12 cellular contexts compared by ENCODE assay signal in the genomic region with DNA sequence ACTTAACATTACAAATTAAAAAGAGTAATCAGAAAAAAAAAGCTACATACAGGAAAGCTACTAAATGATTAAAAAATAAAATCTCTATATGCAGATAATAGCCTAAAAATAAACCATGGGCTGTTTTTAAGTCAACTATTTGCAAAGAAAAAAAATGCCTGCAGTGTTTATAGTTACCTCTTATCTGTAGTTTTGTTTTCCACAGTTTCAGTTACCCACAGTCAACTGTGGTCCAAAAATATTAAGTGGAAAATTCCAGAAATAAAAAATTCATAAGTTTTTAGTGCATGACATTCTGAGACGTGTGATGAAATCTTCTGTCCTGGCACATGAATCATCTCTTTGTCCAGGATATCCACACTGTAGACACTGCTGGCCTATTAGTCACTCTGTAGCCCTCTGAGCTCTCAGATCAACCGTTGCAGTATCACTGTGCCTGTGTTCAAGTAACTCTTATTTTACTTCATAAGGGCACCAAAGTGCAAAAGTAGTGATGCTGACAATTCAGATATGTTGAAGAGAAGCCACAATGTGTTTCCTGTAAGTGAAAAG. TPM values are rescaled to one million over a fixed set of nuclear protein-coding genes. Genes with fewer than 3 reads are reported as not detected.
DNase-seq lines count a peak whose midpoint lies in the region; ATAC-seq and TF ChIP-seq lines count a peak whose summit lies in the region.
"Had no signal": no experiment of that assay in that cellular context is flagged by ENCODE, and none has a peak within 500 bp of the region (broad histone marks: within the 10 kb centered on the region; RNA-seq: fewer than 3 reads in every experiment).

No MANE protein-coding gene starts in this region.

- peaks cover 22% of the 10 kb centered on the region for H3K4me1 ChIP-seq in adipocyte (ENCODE audit: control insufficient read depth, insufficient read depth, low read length)
- H3K4me1 ChIP-seq in heart right ventricle = peaks cover 0 to 21% (median 6%) of the 10 kb centered on the region in 9 donors
- no peaks in the 10 kb centered on the region for H3K4me1 ChIP-seq in skeletal muscle tissue (ENCODE audit: control insufficient read depth in 3 of 3, insufficient read depth in 3 of 3, low read length in 3 of 3)

- TF ChIP-seq CTCF in heart right ventricle (IDR thresholded peaks at IDR 0.05) = no peak
- TF ChIP-seq CTCF in endothelial cell (IDR thresholded peaks at IDR 0.05; ENCODE audit: unreplicated experiment) = no peak

- peak; percentile 70 to 94 (median 84) for ATAC-seq in heart right ventricle
- no peak for ATAC-seq in natural killer cell treated with Interleukin-12 subunit alpha and Interleukin-12 subunit beta and Interleukin-15 and Interleukin-18, amount 100 ng/mL, for 72 hours

- H3K27me3 ChIP-seq in adipocyte (replicated peaks; ENCODE audit: control insufficient read depth, insufficient read depth, low read length) (no peaks in the 10 kb centered on the region), heart right ventricle (no peaks in the 10 kb centered on the region), skeletal muscle tissue (ENCODE audit: control insufficient read depth in 3 of 3, insufficient read depth in 3 of 3, low read length in 3 of 3) (no peaks in the 10 kb centered on the region)
- H3K27me3 ChIP-seq: cardiac muscle cell had no signal

- peak; percentile 78 for DNase-seq in HPDE6-E6E7 (ENCODE audit: extremely low spot score)
- DNase-seq in adipocyte (ENCODE audit: low read depth) = peak; percentile 90
- no peak for DNase-seq in heart right ventricle
- DNase-seq in activated naive CD4-positive, alpha-beta T cell treated with Interleukin-2 at 50 U/mL for 16 hours = no peak
- no peak for DNase-seq in natural killer cell treated with Interleukin-12 subunit alpha and Interleukin-12 subunit beta and Interleukin-15 and Interleukin-18, amount 100 ng/mL, for 72 hours (ENCODE audit: low spot score)
- no peak for DNase-seq in NCI-H2029 (lab: John Stamatoyannopoulos, UW)
- no peak for DNase-seq in endothelial cell (ENCODE audit: low spot score)
- DNase-seq: mesendoderm, NCI-H2171 had no signal

- H3K9me3 ChIP-seq in adipocyte (ENCODE audit: control insufficient read depth, low read length) (no peaks in the 10 kb centered on the region), heart right ventricle (no peaks in the 10 kb centered on the region), skeletal muscle tissue (ENCODE audit: control insufficient read depth in 3 of 3, low read length in 3 of 3) (no peaks in the 10 kb centered on the region)

- H3K27ac ChIP-seq in heart right ventricle (peak overlapping the region in 6 of 10 donors; percentile 9 to 62 (median 46)), skeletal muscle tissue (ENCODE audit: low read depth, low read length) (peak overlapping the region; percentile 7)
- H3K27ac ChIP-seq: cardiac muscle cell, VCaP had no signal

- H3K27me3 Mint-ChIP-seq in natural killer cell treated with Interleukin-12 subunit alpha and Interleukin-12 subunit beta and Interleukin-15 and Interleukin-18, amount 100 ng/mL, for 72 hours = no peaks in the 10 kb centered on the region
- H3K27me3 Mint-ChIP-seq in endothelial cell (ENCODE audit: unreplicated experiment) = peaks cover 6% of the 10 kb centered on the region

- H3K36me3 Mint-ChIP-seq in natural killer cell treated with Interleukin-12 subunit alpha and Interleukin-12 subunit beta and Interleukin-15 and Interleukin-18, amount 100 ng/mL, for 72 hours = no peaks in the 10 kb centered on the region
- H3K36me3 Mint-ChIP-seq in endothelial cell (ENCODE audit: low read depth, unreplicated experiment) = peaks cover 4% of the 10 kb centered on the region

- 36 to 49% methylated on average over 2 of the region's 2 CpGs for WGBS in heart right ventricle, 2 donors

- H3K9me3 Mint-ChIP-seq in natural killer cell treated with Interleukin-12 subunit alpha and Interleukin-12 subunit beta and Interleukin-15 and Interleukin-18, amount 100 ng/mL, for 72 hours = no peaks in the 10 kb centered on the region
- H3K9me3 Mint-ChIP-seq in endothelial cell (ENCODE audit: unreplicated experiment) = no peaks in the 10 kb centered on the region

- H3K4me1 Mint-ChIP-seq in natural killer cell treated with Interleukin-12 subunit alpha and Interleukin-12 subunit beta and Interleukin-15 and Interleukin-18, amount 100 ng/mL, for 72 hours (ENCODE audit: low read depth in 2 of 2) = peaks cover 0 to 3% of the 10 kb centered on the region in 2 donors
- peaks cover 4% of the 10 kb centered on the region for H3K4me1 Mint-ChIP-seq in endothelial cell (ENCODE audit: unreplicated experiment)

- H3K4me3 ChIP-seq in adipocyte (ENCODE audit: low read length) (peak overlapping the region; percentile 26), heart right ventricle (no peak overlapping the region), skeletal muscle tissue (ENCODE audit: low read length in 3 of 3) (no peak overlapping the region)
- H3K4me3 ChIP-seq: cardiac muscle cell had no signal

- H3K36me3 ChIP-seq in adipocyte (ENCODE audit: control insufficient read depth, insufficient read depth, low read length, severe bottlenecking) (no peaks in the 10 kb centered on the region), heart right ventricle (peaks cover 0 to 5% (median 0%) of the 10 kb centered on the region in 9 donors), skeletal muscle tissue (ENCODE audit: control insufficient read depth in 3 of 3, insufficient read depth in 3 of 3, low read length in 3 of 3) (no peaks in the 10 kb centered on the region)
- H3K36me3 ChIP-seq: cardiac muscle cell had no signal

- H3K27ac Mint-ChIP-seq in natural killer cell treated with Interleukin-12 subunit alpha and Interleukin-12 subunit beta and Interleukin-15 and Interleukin-18, amount 100 ng/mL, for 72 hours = no peak overlapping the region
- H3K27ac Mint-ChIP-seq in endothelial cell (ENCODE audit: unreplicated experiment) = no peak overlapping the region

- H3K9ac ChIP-seq in adipocyte (ENCODE audit: low read length) (peak overlapping the region; percentile 43), skeletal muscle tissue (ENCODE audit: low read depth in 1 of 3, low read length in 3 of 3) (no peak overlapping the region)

- intact Hi-C loops in heart right ventricle (cut with DNase I) = no loop called here

- H3K4me3 Mint-ChIP-seq in natural killer cell treated with Interleukin-12 subunit alpha and Interleukin-12 subunit beta and Interleukin-15 and Interleukin-18, amount 100 ng/mL, for 72 hours = no peak overlapping the region
- H3K4me3 Mint-ChIP-seq in endothelial cell (ENCODE audit: unreplicated experiment) = no peak overlapping the region

RNA-seq across cellular contexts. Expression of gene PRELID2, which starts 59.2 kb away (rescaled TPM):
- total RNA-seq in heart right ventricle = 10 to 100 TPM in 8 of 10 donors, 1 to 10 TPM in 2; 6.8 to 83.7 (median 13.7) TPM
- 1 to 10 TPM; 1.2 to 7.2 TPM for polyA plus RNA-seq in heart right ventricle
- 59.5 TPM for total RNA-seq in skeletal muscle tissue
- 1 to 10 TPM; 3.3 to 7.9 TPM for total RNA-seq in natural killer cell treated with Interleukin-12 subunit alpha and Interleukin-12 subunit beta and Interleukin-15 and Interleukin-18, amount 100 ng/mL, for 72 hours
- total RNA-seq in endothelial cell (ENCODE audit: unreplicated experiment) = 4.3 TPM

Comparison
In these comparisons a context has a peak if more than half of its experiments do, and no peak if none do; other contexts are left out.
1. DNase-seq: peak in HPDE6-E6E7 (single experiment) and adipocyte (single experiment); none in heart right ventricle (0 of 2), activated naive CD4-positive, alpha-beta T cell treated with Interleukin-2 at 50 U/mL for 16 hours (single experiment), natural killer cell treated with Interleukin-12 subunit alpha and Interleukin-12 subunit beta and Interleukin-15 and Interleukin-18, amount 100 ng/mL, for 72 hours (single experiment), NCI-H2029 (single experiment) and endothelial cell (single experiment).
2. ATAC-seq: peak in heart right ventricle (8 of 8); none in natural killer cell treated with Interleukin-12 subunit alpha and Interleukin-12 subunit beta and Interleukin-15 and Interleukin-18, amount 100 ng/mL, for 72 hours (0 of 2).